33 cellular contexts compared by ENCODE assay signal in genomic region chr10:132953428-132953827, GRCh38. TPM values are rescaled to one million over a fixed set of nuclear protein-coding genes. Genes with fewer than 3 reads are reported as not detected.
"Had no signal": no experiment of that assay in that cellular context is flagged by ENCODE, and none has a peak within 500 bp of the region (broad histone marks: within the 10 kb centered on the region; RNA-seq: fewer than 3 reads in every experiment).

No MANE protein-coding gene starts in this region.

- H3K27ac ChIP-seq: adrenal gland, body of pancreas, brain microvascular endothelial cell, breast epithelium, VCaP had no signal

- H3K9me3 ChIP-seq: adrenal gland, body of pancreas, breast epithelium had no signal

- H3K27me3 ChIP-seq: adrenal gland, body of pancreas, brain microvascular endothelial cell had no signal

- H3K4me3 ChIP-seq: adrenal gland, body of pancreas, breast epithelium had no signal

- H3K4me1 ChIP-seq: adrenal gland, breast epithelium had no signal

- FAIRE-seq: astrocyte, TTC549 had no signal

- ATAC-seq: activated CD8-positive, alpha-beta T cell treated with anti-CD3 and anti-CD28 coated beads for 36 hours; activated naive CD4-positive, alpha-beta T cell treated with anti-CD3 and anti-CD28 coated beads, Interleukin-2, amount 50 U/mL, for 72 hours; activated T-cell treated with anti-CD3 and anti-CD28 coated beads, Interleukin-2, amount 50 U/mL, for 4 hours; activated T-cell treated with anti-CD3 and anti-CD28 coated beads, Interleukin-2, amount 50 U/mL, for 72 hours; activated T-helper 17 cell treated with anti-CD3 and anti-CD28 coated beads, Interleukin-2, amount 50 U/mL, for 72 hours; body of pancreas; T-helper 17 cell had no signal

- H3K36me3 ChIP-seq: adrenal gland, brain microvascular endothelial cell, breast epithelium had no signal

- DNase-seq: activated B cell treated with CpG ODN at 0.5 μM for 24 hours; activated CD4-positive, alpha-beta memory T cell treated with anti-CD3 and anti-CD28 coated beads for 36 hours; activated CD4-positive, alpha-beta T cell treated with anti-CD3 and anti-CD28 coated beads for 4 hours; activated CD4-positive, alpha-beta T cell treated with anti-CD3 and anti-CD28 coated beads, Interleukin-2, amount 10 ng/mL, durations not matched to agents 24 days and 14 days; activated CD4-positive, alpha-beta T cell treated with anti-CD3 and anti-CD28 coated beads, Interleukin-2, amount 50 U/mL, for 1 hour; activated CD4-positive, alpha-beta T cell treated with anti-CD3 and anti-CD28 coated beads, Interleukin-2, amount 50 U/mL, for 4 hours; activated CD8-positive, alpha-beta memory T cell treated with anti-CD3 and anti-CD28 coated beads, Interleukin-2, amount 50 U/mL, for 4 hours; activated CD8-positive, alpha-beta T cell treated with anti-CD3 and anti-CD28 coated beads for 36 hours; activated effector memory CD4-positive, alpha-beta T cell treated with anti-CD3 and anti-CD28 coated beads, Interleukin-2, amount 50 U/mL, for 16 hours; activated gamma-delta T cell treated with Interleukin-2 at 50 U/mL for 16 hours; activated naive CD4-positive, alpha-beta T cell; activated naive CD4-positive, alpha-beta T cell treated with anti-CD3 and anti-CD28 coated beads for 36 hours; activated naive CD4-positive, alpha-beta T cell treated with anti-CD3 and anti-CD28 coated beads, Interleukin-2, amount 50 U/mL, for 16 hours; activated naive CD8-positive, alpha-beta T cell treated with anti-CD3 and anti-CD28 coated beads for 36 hours; activated T-cell treated with anti-CD3 and anti-CD28 coated beads for 4 hours; activated T-cell treated with anti-CD3 and anti-CD28 coated beads, Interleukin-2, amount 50 U/mL, for 1 hour; activated T-cell treated with anti-CD3 and anti-CD28 coated beads, Interleukin-2, amount 50 U/mL, for 4 hours; activated T-cell treated with anti-CD3 and anti-CD28 coated beads, Interleukin-2, amount 50 U/mL, for 72 hours; adrenal gland; amniotic stem cell; aorta; body of pancreas; brain microvascular endothelial cell; central memory CD4-positive, alpha-beta T cell; T-helper 17 cell had no signal

RNA-seq across cellular contexts. Expression of gene CFAP46, which starts 11.1 kb away (rescaled TPM):
- total RNA-seq: activated CD4-positive, alpha-beta T cell treated with anti-CD3 and anti-CD28 coated beads, Interleukin-2, amount 10 ng/mL, durations not matched to agents 24 days and 14 days; activated naive CD4-positive, alpha-beta T cell treated with anti-CD3 and anti-CD28 coated beads for 36 hours; activated T-helper 1 cell treated with anti-CD3 and anti-CD28 coated beads, Interleukin-12 subunit alpha, Interleukin-12 subunit beta, Interleukin-2, Interleukin-4 antibody, amounts not matched to agents 30 ng/mL and 10 ng/mL and 1 ng/mL, durations not matched to agents 14 hours and 24 hours and 36 hours; activated T-helper 17 cell treated with anti-CD3 and anti-CD28 coated beads, Interleukin-2, amount 50 U/mL, for 72 hours; T-helper 1 cell treated with Interleukin-12 subunit alpha and Interleukin-12 subunit beta and Interleukin-4 antibody, amounts not matched to agents 30 ng/mL and 1 ng/mL, for 36 hours; T-helper 17 cell had no signal
- polyA plus RNA-seq: aorta had no signal
